ENCODE assay signal across 17 cellular contexts in the genomic region with DNA sequence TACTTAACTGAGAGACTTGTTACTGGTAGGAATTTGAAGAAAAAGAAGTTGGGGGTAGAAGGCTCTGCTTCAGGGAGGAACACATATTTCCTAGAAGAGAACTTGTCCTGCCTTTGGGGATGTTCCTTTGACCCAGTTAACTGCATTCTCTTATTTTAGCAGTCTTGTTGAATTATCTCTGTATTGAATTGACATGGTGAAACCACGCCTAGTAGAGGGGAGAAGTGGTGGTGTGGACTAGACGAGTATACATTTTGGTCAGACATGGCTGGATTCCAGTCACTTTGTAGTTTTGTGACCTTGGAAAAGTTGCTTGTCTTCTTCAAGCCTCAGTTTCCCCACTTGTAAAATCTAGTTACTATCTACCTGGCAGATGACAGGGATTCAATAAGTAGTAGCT.
DNase-seq lines count a peak whose midpoint lies in the region; ATAC-seq, FAIRE-seq and TF ChIP-seq lines count a peak whose summit lies in the region.
"Had no signal": no experiment of that assay in that cellular context is flagged by ENCODE, and none has a peak within 500 bp of the region (broad histone marks: within the 10 kb centered on the region; RNA-seq: fewer than 3 reads in every experiment).

No MANE protein-coding gene starts in this region.

- H3K27ac ChIP-seq in A549, result peak overlapping the region; percentile 87 to 98
- H3K27ac ChIP-seq in Panc1 (ENCODE audit: low read length), result peak overlapping the region; percentile 92
- peak overlapping the region; percentile 95 for H3K27ac ChIP-seq in psoas muscle
- H3K27ac ChIP-seq in CD8-positive, alpha-beta T cell (ENCODE audit: low read depth, low read length), result no peak overlapping the region
- H3K27ac ChIP-seq: dorsolateral prefrontal cortex had no signal

- H3K9me3 ChIP-seq in A549 (no peaks in the 10 kb centered on the region), Panc1 (ENCODE audit: control insufficient read depth, insufficient read depth, low read depth, low read length) (no peaks in the 10 kb centered on the region), psoas muscle (no peaks in the 10 kb centered on the region)
- H3K9me3 ChIP-seq in CD8-positive, alpha-beta T cell (ENCODE audit: low read length), result no peaks in the 10 kb centered on the region

- TF ChIP-seq RAD21 in A549 (conservative IDR thresholded peaks at IDR 0.05 in 1 of 2, IDR thresholded peaks at IDR 0.05 in 1 of 2), result no peak

- peaks cover 92 to 98% of the 10 kb centered on the region in 2 donors for H3K4me1 Mint-ChIP-seq in immature natural killer cell
- H3K4me1 Mint-ChIP-seq in CD8-positive, alpha-beta T cell (ENCODE audit: low read depth), result peaks cover 26% of the 10 kb centered on the region
- H3K4me1 Mint-ChIP-seq: naive B cell had no signal

- H3K4me3 Mint-ChIP-seq in immature natural killer cell, result peak overlapping the region; percentile 46 to 76 (median 70)
- H3K4me3 Mint-ChIP-seq in CD8-positive, alpha-beta T cell, result no peak overlapping the region
- H3K4me3 Mint-ChIP-seq: activated T-cell treated with anti-CD3 and anti-CD28 coated beads, Interleukin-2, amount 50 U/mL, for 24 hours; IgD-negative memory B cell; naive B cell; T-helper 17 cell had no signal

- H3K36me3 ChIP-seq in Panc1 (ENCODE audit: control insufficient read depth, insufficient read depth, low read length), result peaks cover 6% of the 10 kb centered on the region; the same call in 1 of the 2 replicates
- H3K36me3 ChIP-seq in psoas muscle (ENCODE audit: insufficient read depth in 1 of 2, low read depth in 1 of 2), result peaks cover 3 to 13% of the 10 kb centered on the region in 2 donors
- H3K36me3 ChIP-seq in CD8-positive, alpha-beta T cell (ENCODE audit: insufficient read depth, low read length), result no peaks in the 10 kb centered on the region

- no peak for TF ChIP-seq CTCF in A549 (IDR thresholded peaks at IDR 0.05)
- no peak for TF ChIP-seq CTCF in Panc1 (IDR thresholded peaks at IDR 0.05)
- no peak for TF ChIP-seq CTCF in psoas muscle (IDR thresholded peaks at IDR 0.05)
- TF ChIP-seq CTCF in CD8-positive, alpha-beta T cell (IDR thresholded peaks at IDR 0.05), result no peak

- BruUV-seq in Panc1 (replicated peaks; lab: Mats Ljungman, UMichigan), result no TSS peak

- no peak for TF ChIP-seq EP300 in A549 (IDR thresholded peaks at IDR 0.05)

- in situ Hi-C loops in Panc1 (cut with HindIII; ENCODE audit: low pct_unique_long_range_greater_than_20kb, low sequenced_read_pairs), result no loop called here

- H3K4me3 ChIP-seq in A549, result no peak overlapping the region
- H3K4me3 ChIP-seq in Panc1 (ENCODE audit: low read depth in 2 of 2, low read length in 2 of 2), result no peak overlapping the region
- peak overlapping the region; percentile 27 for H3K4me3 ChIP-seq in psoas muscle
- no peak overlapping the region for H3K4me3 ChIP-seq in CD8-positive, alpha-beta T cell (ENCODE audit: low read depth, low read length)
- H3K4me3 ChIP-seq: dorsolateral prefrontal cortex had no signal

- peaks cover 3 to 15% (median 4%) of the 10 kb centered on the region in 3 donors for H3K27me3 Mint-ChIP-seq in immature natural killer cell (ENCODE audit: low read depth in 3 of 3)
- H3K27me3 Mint-ChIP-seq in CD8-positive, alpha-beta T cell (ENCODE audit: low read depth), result no peaks in the 10 kb centered on the region
- H3K27me3 Mint-ChIP-seq: activated T-cell treated with anti-CD3 and anti-CD28 coated beads, Interleukin-2, amount 50 U/mL, for 24 hours; T-helper 17 cell had no signal

- H3K4me2 ChIP-seq in A549, result peak overlapping the region; percentile 68

- TF ChIP-seq POLR2A in A549 (IDR thresholded peaks at IDR 0.05; ENCODE audit: low read length), result no peak

- CTCF ChIA-PET in A549 (lab: Yijun Ruan, JAX) (interaction anchor here (1.9 kb wide), 1 partner anchor 20 kb away, joined by 4 read pairs; no protein-coding TSS in a partner anchor), Panc1 (lab: Charles Lee) (no interaction called here)
- CTCF ChIA-PET in CD8-positive, alpha-beta T cell (lab: Charles Lee), result interaction anchor here (1.4 kb wide), 1 partner anchor 92 kb away, joined by 4 read pairs; no protein-coding TSS in a partner anchor

- 74% methylated on average over 2 of the region's 2 CpGs for WGBS in A549 (ENCODE audit: missing lambda C conversion rate)
- WGBS in psoas muscle, 3 donors, result 78 to 85% (median 81%) methylated on average over 2 of the region's 2 CpGs

- intact Hi-C loops in Panc1 (cut with micrococcal nuclease; ENCODE audit: unreplicated experiment) (no loop called here), psoas muscle (cut with DNase I) (loop anchor here (5.0 to 10.0 kb wide), 2 partner anchors 82 to 85 kb away; no protein-coding TSS in a partner anchor)
- intact Hi-C loops in CD8-positive, alpha-beta T cell (cut with DNase I, micrococcal nuclease), result no loop called here

- DNase-seq in A549 (ENCODE audit: low read depth in 1 of 2, low spot score in 1 of 2) (no peak), Panc1 (ENCODE audit: low read depth, low spot score) (no peak), immature natural killer cell (no peak), psoas muscle (no peak), NCI-H1105 (lab: John Stamatoyannopoulos, UW) (no peak)
- DNase-seq in CD8-positive, alpha-beta T cell, result no peak
- DNase-seq: activated CD4-positive, CD25-positive, alpha-beta regulatory T cell treated with anti-CD3 and anti-CD28 coated beads, Interleukin-2, amount 50 U/mL, for 72 hours; activated T-cell treated with anti-CD3 and anti-CD28 coated beads, Interleukin-2, amount 50 U/mL, for 24 hours; DMS79; dorsolateral prefrontal cortex; naive B cell; NCI-H1417; NCI-H446; T-helper 17 cell had no signal

- H3K9me3 Mint-ChIP-seq in immature natural killer cell, result no peaks in the 10 kb centered on the region
- H3K9me3 Mint-ChIP-seq in CD8-positive, alpha-beta T cell, result no peaks in the 10 kb centered on the region
- H3K9me3 Mint-ChIP-seq: activated T-cell treated with anti-CD3 and anti-CD28 coated beads, Interleukin-2, amount 50 U/mL, for 24 hours had no signal

- peak overlapping the region; percentile 39 to 90 (median 74) for H3K27ac Mint-ChIP-seq in immature natural killer cell
- no peak overlapping the region for H3K27ac Mint-ChIP-seq in CD8-positive, alpha-beta T cell
- H3K27ac Mint-ChIP-seq: activated T-cell treated with anti-CD3 and anti-CD28 coated beads, Interleukin-2, amount 50 U/mL, for 24 hours; IgD-negative memory B cell; naive B cell had no signal

- ATAC-seq in A549, result no peak
- ATAC-seq in Panc1, result no peak
- no peak for ATAC-seq in psoas muscle
- ATAC-seq in CD8-positive, alpha-beta T cell, result no peak
- no peak for ATAC-seq in GM21786 (IDR thresholded peaks at IDR 0.05; ENCODE audit: unreplicated experiment)
- ATAC-seq in GM21717 (IDR thresholded peaks at IDR 0.05; ENCODE audit: unreplicated experiment), result no peak
- ATAC-seq: T-helper 17 cell had no signal

- peaks cover 3 to 30% (median 25%) of the 10 kb centered on the region in 3 donors for H3K36me3 Mint-ChIP-seq in immature natural killer cell
- peaks cover 8% of the 10 kb centered on the region for H3K36me3 Mint-ChIP-seq in CD8-positive, alpha-beta T cell

- POLR2A ChIA-PET in A549 (lab: Yijun Ruan, JAX) (no interaction called here), Panc1 (lab: Charles Lee) (interaction anchor here (0.6 to 0.7 kb wide), 3 partner anchors 15 to 317 kb away, joined by 3 to 4 read pairs (median 3); a partner anchor contains a TSS)
- POLR2A ChIA-PET in CD8-positive, alpha-beta T cell (lab: Charles Lee), result interaction anchor here (1.6 kb wide), 1 partner anchor 21 kb away, joined by 4 read pairs; no protein-coding TSS in a partner anchor

- FAIRE-seq in A549 (lab: Jason Lieb, UNC), result no peak

- H3K4me1 ChIP-seq in A549, result peaks cover 75% of the 10 kb centered on the region
- peaks cover 74% of the 10 kb centered on the region for H3K4me1 ChIP-seq in Panc1 (ENCODE audit: control insufficient read depth, insufficient read depth, low read length)
- peaks cover 75% of the 10 kb centered on the region for H3K4me1 ChIP-seq in psoas muscle
- peaks cover 12% of the 10 kb centered on the region for H3K4me1 ChIP-seq in CD8-positive, alpha-beta T cell (ENCODE audit: insufficient read depth, low read length)

- no peaks in the 10 kb centered on the region for H3K27me3 ChIP-seq in Panc1 (ENCODE audit: control insufficient read depth, insufficient read depth, low read length)
- H3K27me3 ChIP-seq in psoas muscle (ENCODE audit: insufficient read depth in 3 of 3, low read length in 2 of 3), result no peaks in the 10 kb centered on the region
- H3K27me3 ChIP-seq in CD8-positive, alpha-beta T cell (ENCODE audit: insufficient read depth, low read length), result no peaks in the 10 kb centered on the region
- H3K27me3 ChIP-seq: dorsolateral prefrontal cortex had no signal

TF ChIP-seq in A549, 52 proteins besides CTCF, POLR2A, EP300 and RAD21:
- TF ChIP-seq CBX8 (IDR thresholded peaks at IDR 0.05) (no peak), RARB (CRISPR knock-in tag; IDR thresholded peaks at IDR 0.05) (no peak), HOXA7 (CRISPR knock-in tag; IDR thresholded peaks at IDR 0.05) (no peak), POLR2AphosphoS2 (conservative IDR thresholded peaks at IDR 0.05; ENCODE audit: low read length) (no peak), FOSL2 (IDR thresholded peaks at IDR 0.05) (no peak), FOSL2 (CRISPR knock-in tag; IDR thresholded peaks at IDR 0.05) (no peak), HOXB5 (CRISPR knock-in tag; IDR thresholded peaks at IDR 0.05) (no peak), KDM5A (IDR thresholded peaks at IDR 0.05) (no peak)
- TF ChIP-seq, protein P1, sequence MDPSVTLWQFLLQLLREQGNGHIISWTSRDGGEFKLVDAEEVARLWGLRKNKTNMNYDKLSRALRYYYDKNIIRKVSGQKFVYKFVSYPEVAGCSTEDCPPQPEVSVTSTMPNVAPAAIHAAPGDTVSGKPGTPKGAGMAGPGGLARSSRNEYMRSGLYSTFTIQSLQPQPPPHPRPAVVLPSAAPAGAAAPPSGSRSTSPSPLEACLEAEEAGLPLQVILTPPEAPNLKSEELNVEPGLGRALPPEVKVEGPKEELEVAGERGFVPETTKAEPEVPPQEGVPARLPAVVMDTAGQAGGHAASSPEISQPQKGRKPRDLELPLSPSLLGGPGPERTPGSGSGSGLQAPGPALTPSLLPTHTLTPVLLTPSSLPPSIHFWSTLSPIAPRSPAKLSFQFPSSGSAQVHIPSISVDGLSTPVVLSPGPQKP (IDR thresholded peaks at IDR 0.05; ENCODE audit: low read depth, low read length), result no peak

Comparison
In these comparisons a context has a peak if more than half of its experiments do, and no peak if none do; other contexts are left out.
1. intact Hi-C loops: an anchor here in psoas muscle (5.0 to 10.0 kb wide); none called in Panc1 and CD8-positive, alpha-beta T cell.